13 cellular contexts compared by ENCODE assay signal in genomic region chr15:83850015-83850414, GRCh38.
"Had no signal": no experiment of that assay in that cellular context is flagged by ENCODE, and none has a peak within 500 bp of the region (broad histone marks: within the 10 kb centered on the region; RNA-seq: fewer than 3 reads in every experiment).

No MANE protein-coding gene starts in this region.

- H3K9me3 Mint-ChIP-seq: activated naive CD4-positive, alpha-beta T cell treated with anti-CD3 and anti-CD28 coated beads, Interleukin-2, amount 50 U/mL, for 72 hours; activated T-cell treated with anti-CD3 and anti-CD28 coated beads, Interleukin-2, amount 50 U/mL, for 24 hours; stimulated activated memory B cell treated with anti-CD40 and anti-IgM and Interleukin-4, amounts not matched to agents 10 μg/mL and 1 μg/mL and 100 μg/mL, for 72 hours had no signal

- H3K27ac ChIP-seq: brain microvascular endothelial cell, dorsolateral prefrontal cortex had no signal

- DNase-seq: activated effector memory CD4-positive, alpha-beta T cell treated with anti-CD3 and anti-CD28 coated beads, Interleukin-2, amount 50 U/mL, for 16 hours; activated T-cell treated with anti-CD3 and anti-CD28 coated beads, Interleukin-2, amount 50 U/mL, for 24 hours; amygdala; brain microvascular endothelial cell; esophagus squamous epithelium; gastrocnemius medialis; naive thymus-derived CD4-positive, alpha-beta T cell; posterior cingulate gyrus; stimulated activated CD4-positive, alpha-beta T cell treated with anti-CD3 and anti-CD28 coated beads, Interleukin-1b, Interleukin-23, amount 100 ng/mL, for 48 hours; trophoblast cell had no signal

- H3K36me3 ChIP-seq: brain microvascular endothelial cell, esophagus squamous epithelium, gastrocnemius medialis had no signal

- ATAC-seq: activated naive CD4-positive, alpha-beta T cell treated with anti-CD3 and anti-CD28 coated beads, Interleukin-2, amount 50 U/mL, for 72 hours; gastrocnemius medialis; naive thymus-derived CD4-positive, alpha-beta T cell; stimulated activated memory B cell treated with anti-CD40 and anti-IgM and Interleukin-4, amounts not matched to agents 10 μg/mL and 1 μg/mL and 100 μg/mL, for 72 hours had no signal

- H3K27me3 Mint-ChIP-seq: activated T-cell treated with anti-CD3 and anti-CD28 coated beads, Interleukin-2, amount 50 U/mL, for 24 hours; stimulated activated memory B cell treated with anti-CD40 and anti-IgM and Interleukin-4, amounts not matched to agents 10 μg/mL and 1 μg/mL and 100 μg/mL, for 72 hours had no signal

- H3K36me3 Mint-ChIP-seq: activated naive CD4-positive, alpha-beta T cell treated with anti-CD3 and anti-CD28 coated beads, Interleukin-2, amount 50 U/mL, for 72 hours; naive thymus-derived CD4-positive, alpha-beta T cell; stimulated activated memory B cell treated with anti-CD40 and anti-IgM and Interleukin-4, amounts not matched to agents 10 μg/mL and 1 μg/mL and 100 μg/mL, for 72 hours had no signal

- H3K4me3 ChIP-seq: dorsolateral prefrontal cortex, esophagus squamous epithelium, gastrocnemius medialis had no signal

- H3K27ac Mint-ChIP-seq: activated naive CD4-positive, alpha-beta T cell treated with anti-CD3 and anti-CD28 coated beads, Interleukin-2, amount 50 U/mL, for 72 hours; activated T-cell treated with anti-CD3 and anti-CD28 coated beads, Interleukin-2, amount 50 U/mL, for 24 hours; naive thymus-derived CD4-positive, alpha-beta T cell; stimulated activated memory B cell treated with anti-CD40 and anti-IgM and Interleukin-4, amounts not matched to agents 10 μg/mL and 1 μg/mL and 100 μg/mL, for 72 hours had no signal

- H3K4me3 Mint-ChIP-seq: activated T-cell treated with anti-CD3 and anti-CD28 coated beads, Interleukin-2, amount 50 U/mL, for 24 hours; naive thymus-derived CD4-positive, alpha-beta T cell; stimulated activated memory B cell treated with anti-CD40 and anti-IgM and Interleukin-4, amounts not matched to agents 10 μg/mL and 1 μg/mL and 100 μg/mL, for 72 hours had no signal

- H3K4me1 Mint-ChIP-seq: stimulated activated memory B cell treated with anti-CD40 and anti-IgM and Interleukin-4, amounts not matched to agents 10 μg/mL and 1 μg/mL and 100 μg/mL, for 72 hours had no signal

- H3K9me3 ChIP-seq: esophagus squamous epithelium, gastrocnemius medialis had no signal

- H3K27me3 ChIP-seq: brain microvascular endothelial cell, dorsolateral prefrontal cortex, esophagus squamous epithelium, gastrocnemius medialis had no signal
